ENCODE assay signal across 8 cellular contexts in genomic region chr4:6308890-6309643, GRCh38. TPM values are rescaled to one million over a fixed set of nuclear protein-coding genes. Genes with fewer than 3 reads are reported as not detected.
A peak's percentile ranks its signal among the peaks of the same experiment; 100 is the strongest.
DNase-seq lines count a peak whose midpoint lies in the region; ATAC-seq and TF ChIP-seq lines count a peak whose summit lies in the region.

No MANE protein-coding gene starts in this region.

- no peaks in the 10 kb centered on the region for H3K9me3 ChIP-seq in muscle layer of colon (ENCODE audit: low read length)

- no peaks in the 10 kb centered on the region for H3K4me1 ChIP-seq in muscle layer of colon (ENCODE audit: insufficient read depth, low read length)

- H3K36me3 ChIP-seq in muscle layer of colon (ENCODE audit: insufficient read depth, low read length): no peaks in the 10 kb centered on the region

- peak overlapping the region; percentile 57 for H3K4me3 Mint-ChIP-seq in chondrocyte (ENCODE audit: unreplicated experiment)

- H3K9ac ChIP-seq in muscle layer of colon (ENCODE audit: low read length): no peak overlapping the region

- peaks cover 4% of the 10 kb centered on the region for H3K36me3 Mint-ChIP-seq in chondrocyte (ENCODE audit: low read depth)

- H3K27me3 Mint-ChIP-seq in chondrocyte (ENCODE audit: low read depth): peaks cover 13% of the 10 kb centered on the region

- H3K4me1 Mint-ChIP-seq in chondrocyte (ENCODE audit: low read depth): no peaks in the 10 kb centered on the region

- TF ChIP-seq CTCF in 22Rv1 (IDR thresholded peaks at IDR 0.05) (no peak; the same call in 1 of the 2 replicates), chondrocyte (IDR thresholded peaks at IDR 0.05) (peak; percentile 33)

- H3K27ac Mint-ChIP-seq in chondrocyte (ENCODE audit: unreplicated experiment): no peak overlapping the region

- peak; percentile 54 for DNase-seq in NCI-H1092 (lab: John Stamatoyannopoulos, UW)
- DNase-seq in chondrocyte (ENCODE audit: low spot score): no peak
- DNase-seq in central memory CD4-positive, alpha-beta T cell: no peak
- DNase-seq in NCI-H1048 (lab: John Stamatoyannopoulos, UW): no peak

- H3K9me3 Mint-ChIP-seq in chondrocyte (ENCODE audit: low read depth): peaks cover 4% of the 10 kb centered on the region

- H3K4me3 ChIP-seq in muscle layer of colon (ENCODE audit: low read depth in 1 of 2, low read length in 2 of 2): peak overlapping the region; percentile 31 to 37

- ATAC-seq in HG02870 (IDR thresholded peaks at IDR 0.05; ENCODE audit: unreplicated experiment): no peak
- no peak for ATAC-seq in GM19324 (IDR thresholded peaks at IDR 0.05; ENCODE audit: low FRiP score, unreplicated experiment)

- no peaks in the 10 kb centered on the region for H3K27me3 ChIP-seq in muscle layer of colon (ENCODE audit: control insufficient read depth in 1 of 2, insufficient read depth in 2 of 2, low read length in 2 of 2)

- H3K27ac ChIP-seq in 22Rv1 (peak overlapping the region; percentile 75), muscle layer of colon (ENCODE audit: low read depth, low read length) (no peak overlapping the region)

RNA-seq across cellular contexts. Expression of gene WFS1, which starts 39.4 kb away (rescaled TPM):
- total RNA-seq in chondrocyte: 47.7 to 54.6 TPM (median 48.0 TPM) in 3 replicates
